ENCODE assay signal across 1 cellular context in genomic region chr21:26844258-26845065, GRCh38.
TF ChIP-seq lines count a peak whose summit lies in the region.

No MANE protein-coding gene starts in this region.

TF ChIP-seq in WTC11, 78 proteins besides CTCF, POLR2A, EP300 and RAD21 (continued from another document):
- TF ChIP-seq, protein P1, sequence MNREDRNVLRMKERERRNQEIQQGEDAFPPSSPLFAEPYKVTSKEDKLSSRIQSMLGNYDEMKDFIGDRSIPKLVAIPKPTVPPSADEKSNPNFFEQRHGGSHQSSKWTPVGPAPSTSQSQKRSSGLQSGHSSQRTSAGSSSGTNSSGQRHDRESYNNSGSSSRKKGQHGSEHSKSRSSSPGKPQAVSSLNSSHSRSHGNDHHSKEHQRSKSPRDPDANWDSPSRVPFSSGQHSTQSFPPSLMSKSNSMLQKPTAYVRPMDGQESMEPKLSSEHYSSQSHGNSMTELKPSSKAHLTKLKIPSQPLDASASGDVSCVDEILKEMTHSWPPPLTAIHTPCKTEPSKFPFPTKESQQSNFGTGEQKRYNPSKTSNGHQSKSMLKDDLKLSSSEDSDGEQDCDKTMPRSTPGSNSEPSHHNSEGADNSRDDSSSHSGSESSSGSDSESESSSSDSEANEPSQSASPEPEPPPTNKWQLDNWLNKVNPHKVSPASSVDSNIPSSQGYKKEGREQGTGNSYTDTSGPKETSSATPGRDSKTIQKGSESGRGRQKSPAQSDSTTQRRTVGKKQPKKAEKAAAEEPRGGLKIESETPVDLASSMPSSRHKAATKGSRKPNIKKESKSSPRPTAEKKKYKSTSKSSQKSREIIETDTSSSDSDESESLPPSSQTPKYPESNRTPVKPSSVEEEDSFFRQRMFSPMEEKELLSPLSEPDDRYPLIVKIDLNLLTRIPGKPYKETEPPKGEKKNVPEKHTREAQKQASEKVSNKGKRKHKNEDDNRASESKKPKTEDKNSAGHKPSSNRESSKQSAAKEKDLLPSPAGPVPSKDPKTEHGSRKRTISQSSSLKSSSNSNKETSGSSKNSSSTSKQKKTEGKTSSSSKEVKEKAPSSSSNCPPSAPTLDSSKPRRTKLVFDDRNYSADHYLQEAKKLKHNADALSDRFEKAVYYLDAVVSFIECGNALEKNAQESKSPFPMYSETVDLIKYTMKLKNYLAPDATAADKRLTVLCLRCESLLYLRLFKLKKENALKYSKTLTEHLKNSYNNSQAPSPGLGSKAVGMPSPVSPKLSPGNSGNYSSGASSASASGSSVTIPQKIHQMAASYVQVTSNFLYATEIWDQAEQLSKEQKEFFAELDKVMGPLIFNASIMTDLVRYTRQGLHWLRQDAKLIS (CRISPR knock-in tag; IDR thresholded peaks at IDR 0.05; ENCODE audit: borderline replicate concordance): no peak
- peak; percentile 55; the same call in 1 of the 2 replicates for TF ChIP-seq NR2C2 (CRISPR knock-in tag; IDR thresholded peaks at IDR 0.05)
- 0 out of 2 replicates have a peak, but pooled peaks have one; percentile 30 for TF ChIP-seq TCF7 (CRISPR knock-in tag; IDR thresholded peaks at IDR 0.05; ENCODE audit: low read depth)
- no peak for TF ChIP-seq MXD4 (CRISPR knock-in tag; IDR thresholded peaks at IDR 0.05; ENCODE audit: borderline replicate concordance)
- TF ChIP-seq, protein P2, sequence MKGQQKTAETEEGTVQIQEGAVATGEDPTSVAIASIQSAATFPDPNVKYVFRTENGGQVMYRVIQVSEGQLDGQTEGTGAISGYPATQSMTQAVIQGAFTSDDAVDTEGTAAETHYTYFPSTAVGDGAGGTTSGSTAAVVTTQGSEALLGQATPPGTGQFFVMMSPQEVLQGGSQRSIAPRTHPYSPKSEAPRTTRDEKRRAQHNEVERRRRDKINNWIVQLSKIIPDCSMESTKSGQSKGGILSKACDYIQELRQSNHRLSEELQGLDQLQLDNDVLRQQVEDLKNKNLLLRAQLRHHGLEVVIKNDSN (CRISPR knock-in tag; IDR thresholded peaks at IDR 0.05): peak; percentile 63; the same call in 1 of the 2 replicates
- 0 out of 2 replicates have a peak, but pooled peaks have one; percentile 19 for TF ChIP-seq ATF3 (CRISPR knock-in tag; conservative IDR thresholded peaks at IDR 0.05)
- TF ChIP-seq RELA (CRISPR knock-in tag; IDR thresholded peaks at IDR 0.05; ENCODE audit: borderline replicate concordance): peak; percentile 85; the same call in 1 of the 2 replicates
- peak; percentile 91; the same call in 1 of the 2 replicates for TF ChIP-seq JUN (CRISPR knock-in tag; IDR thresholded peaks at IDR 0.05)
- TF ChIP-seq, protein P3, sequence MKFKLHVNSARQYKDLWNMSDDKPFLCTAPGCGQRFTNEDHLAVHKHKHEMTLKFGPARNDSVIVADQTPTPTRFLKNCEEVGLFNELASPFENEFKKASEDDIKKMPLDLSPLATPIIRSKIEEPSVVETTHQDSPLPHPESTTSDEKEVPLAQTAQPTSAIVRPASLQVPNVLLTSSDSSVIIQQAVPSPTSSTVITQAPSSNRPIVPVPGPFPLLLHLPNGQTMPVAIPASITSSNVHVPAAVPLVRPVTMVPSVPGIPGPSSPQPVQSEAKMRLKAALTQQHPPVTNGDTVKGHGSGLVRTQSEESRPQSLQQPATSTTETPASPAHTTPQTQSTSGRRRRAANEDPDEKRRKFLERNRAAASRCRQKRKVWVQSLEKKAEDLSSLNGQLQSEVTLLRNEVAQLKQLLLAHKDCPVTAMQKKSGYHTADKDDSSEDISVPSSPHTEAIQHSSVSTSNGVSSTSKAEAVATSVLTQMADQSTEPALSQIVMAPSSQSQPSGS (CRISPR knock-in tag; IDR thresholded peaks at IDR 0.05; ENCODE audit: borderline replicate concordance, low read depth): peak; percentile 68; the same call in 1 of the 2 replicates
- no peak for TF ChIP-seq FOXJ3 (CRISPR knock-in tag; IDR thresholded peaks at IDR 0.05; ENCODE audit: borderline replicate concordance)
- TF ChIP-seq TP53 (CRISPR knock-in tag; IDR thresholded peaks at IDR 0.05): 0 out of 2 replicates have a peak, but pooled peaks have one; percentile 87
- peak; percentile 91; the same call in 1 of the 2 replicates for TF ChIP-seq ATF1 (CRISPR knock-in tag; IDR thresholded peaks at IDR 0.05)
- TF ChIP-seq, protein P4, sequence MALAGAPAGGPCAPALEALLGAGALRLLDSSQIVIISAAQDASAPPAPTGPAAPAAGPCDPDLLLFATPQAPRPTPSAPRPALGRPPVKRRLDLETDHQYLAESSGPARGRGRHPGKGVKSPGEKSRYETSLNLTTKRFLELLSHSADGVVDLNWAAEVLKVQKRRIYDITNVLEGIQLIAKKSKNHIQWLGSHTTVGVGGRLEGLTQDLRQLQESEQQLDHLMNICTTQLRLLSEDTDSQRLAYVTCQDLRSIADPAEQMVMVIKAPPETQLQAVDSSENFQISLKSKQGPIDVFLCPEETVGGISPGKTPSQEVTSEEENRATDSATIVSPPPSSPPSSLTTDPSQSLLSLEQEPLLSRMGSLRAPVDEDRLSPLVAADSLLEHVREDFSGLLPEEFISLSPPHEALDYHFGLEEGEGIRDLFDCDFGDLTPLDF (CRISPR knock-in tag; IDR thresholded peaks at IDR 0.05): peak; percentile 88
- peak; percentile 85 for TF ChIP-seq NFE2L1 (CRISPR knock-in tag; IDR thresholded peaks at IDR 0.05)
- TF ChIP-seq, protein P5, sequence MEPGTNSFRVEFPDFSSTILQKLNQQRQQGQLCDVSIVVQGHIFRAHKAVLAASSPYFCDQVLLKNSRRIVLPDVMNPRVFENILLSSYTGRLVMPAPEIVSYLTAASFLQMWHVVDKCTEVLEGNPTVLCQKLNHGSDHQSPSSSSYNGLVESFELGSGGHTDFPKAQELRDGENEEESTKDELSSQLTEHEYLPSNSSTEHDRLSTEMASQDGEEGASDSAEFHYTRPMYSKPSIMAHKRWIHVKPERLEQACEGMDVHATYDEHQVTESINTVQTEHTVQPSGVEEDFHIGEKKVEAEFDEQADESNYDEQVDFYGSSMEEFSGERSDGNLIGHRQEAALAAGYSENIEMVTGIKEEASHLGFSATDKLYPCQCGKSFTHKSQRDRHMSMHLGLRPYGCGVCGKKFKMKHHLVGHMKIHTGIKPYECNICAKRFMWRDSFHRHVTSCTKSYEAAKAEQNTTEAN (CRISPR knock-in tag; IDR thresholded peaks at IDR 0.05): peak; percentile 85
- TF ChIP-seq FOXP4 (CRISPR knock-in tag; IDR thresholded peaks at IDR 0.05): peak; percentile 86; the same call in 1 of the 2 replicates
- peak; percentile 84 for TF ChIP-seq TEAD4 (CRISPR knock-in tag; IDR thresholded peaks at IDR 0.05)
- TF ChIP-seq ESRRA (CRISPR knock-in tag; IDR thresholded peaks at IDR 0.05; ENCODE audit: borderline replicate concordance): peak; percentile 92
- TF ChIP-seq, protein P6, sequence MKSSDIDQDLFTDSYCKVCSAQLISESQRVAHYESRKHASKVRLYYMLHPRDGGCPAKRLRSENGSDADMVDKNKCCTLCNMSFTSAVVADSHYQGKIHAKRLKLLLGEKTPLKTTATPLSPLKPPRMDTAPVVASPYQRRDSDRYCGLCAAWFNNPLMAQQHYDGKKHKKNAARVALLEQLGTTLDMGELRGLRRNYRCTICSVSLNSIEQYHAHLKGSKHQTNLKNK (CRISPR knock-in tag; IDR thresholded peaks at IDR 0.05): no peak
- TF ChIP-seq, protein P7, sequence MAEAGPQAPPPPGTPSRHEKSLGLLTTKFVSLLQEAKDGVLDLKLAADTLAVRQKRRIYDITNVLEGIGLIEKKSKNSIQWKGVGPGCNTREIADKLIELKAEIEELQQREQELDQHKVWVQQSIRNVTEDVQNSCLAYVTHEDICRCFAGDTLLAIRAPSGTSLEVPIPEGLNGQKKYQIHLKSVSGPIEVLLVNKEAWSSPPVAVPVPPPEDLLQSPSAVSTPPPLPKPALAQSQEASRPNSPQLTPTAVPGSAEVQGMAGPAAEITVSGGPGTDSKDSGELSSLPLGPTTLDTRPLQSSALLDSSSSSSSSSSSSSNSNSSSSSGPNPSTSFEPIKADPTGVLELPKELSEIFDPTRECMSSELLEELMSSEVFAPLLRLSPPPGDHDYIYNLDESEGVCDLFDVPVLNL (CRISPR knock-in tag; IDR thresholded peaks at IDR 0.05; ENCODE audit: borderline replicate concordance, low read depth): 0 out of 2 replicates have a peak, but pooled peaks have one; percentile 51
- TF ChIP-seq GRHL2 (CRISPR knock-in tag; IDR thresholded peaks at IDR 0.05; ENCODE audit: insufficient replicate concordance, severe bottlenecking): no peak
- TF ChIP-seq ETV6 (CRISPR knock-in tag; IDR thresholded peaks at IDR 0.05): 0 out of 2 replicates have a peak, but pooled peaks have one; percentile 60
